ENCODE assay signal across 8 cellular contexts in genomic region chr13:112931028-112931934, GRCh38. TPM values are rescaled to one million over a fixed set of nuclear protein-coding genes. Genes with fewer than 3 reads are reported as not detected.
DNase-seq lines count a peak whose midpoint lies in the region; ATAC-seq, FAIRE-seq and TF ChIP-seq lines count a peak whose summit lies in the region.

No MANE protein-coding gene starts in this region.

- H3K9ac ChIP-seq in NT2/D1 (ENCODE audit: insufficient read length, low read depth) (peak overlapping the region; percentile 10), endothelial cell of umbilical vein (replicated peaks; ENCODE audit: extremely low read depth, insufficient read depth, low read length) (no peak overlapping the region)

- no peak overlapping the region for H3K27ac ChIP-seq in endothelial cell of umbilical vein (ENCODE audit: insufficient read depth, low read depth, low read length)
- H3K27ac ChIP-seq in vagina, result no peak overlapping the region
- no peak overlapping the region for H3K27ac ChIP-seq in CD8-positive, alpha-beta T cell (ENCODE audit: low read depth, low read length)

- no peak overlapping the region for H3K4me2 ChIP-seq in endothelial cell of umbilical vein (ENCODE audit: insufficient read depth, low read length)

- H3K4me3 ChIP-seq in NT2/D1 (ENCODE audit: insufficient read length, low read depth) (no peak overlapping the region), endothelial cell of umbilical vein (replicated peaks in 1 of 3; ENCODE audit: insufficient read depth in 1 of 3, low read depth in 1 of 3, low read length in 3 of 3) (no peak overlapping the region), vagina (no peak overlapping the region)
- no peak overlapping the region for H3K4me3 ChIP-seq in CD8-positive, alpha-beta T cell (ENCODE audit: low read depth, low read length)

- no peak overlapping the region for H3K4me3 Mint-ChIP-seq in neural crest cell
- H3K4me3 Mint-ChIP-seq in CD8-positive, alpha-beta T cell, result no peak overlapping the region

- H2AFZ ChIP-seq in endothelial cell of umbilical vein (ENCODE audit: low read depth, low read length), result no peak overlapping the region

- no peaks in the 10 kb centered on the region for H3K79me2 ChIP-seq in endothelial cell of umbilical vein (ENCODE audit: control insufficient read depth, insufficient read depth, low read length)

- H4K20me1 ChIP-seq in endothelial cell of umbilical vein (replicated peaks; ENCODE audit: control insufficient read depth, extremely low read depth, insufficient read depth, low read length), result no peaks in the 10 kb centered on the region

- dilution Hi-C loops in endothelial cell of umbilical vein (cut with MboI; ENCODE audit: extremely low pct_ligation_motif_present, low sequenced_read_pairs), result no loop called here

- no TSS peak for BruUV-seq in endothelial cell of umbilical vein (replicated peaks; lab: Mats Ljungman, UMichigan)

- CTCF ChIA-PET in endothelial cell of umbilical vein (lab: Charles Lee), result interaction anchor here (1.2 to 3.0 kb wide), 2 partner anchors 12 to 26 kb away, joined by 3 to 13 read pairs; no protein-coding TSS in a partner anchor
- CTCF ChIA-PET in CD8-positive, alpha-beta T cell (lab: Charles Lee), result interaction anchor here (2.0 kb wide), 1 partner anchor 12 kb away, joined by 7 read pairs; no protein-coding TSS in a partner anchor

- POLR2A ChIA-PET in endothelial cell of umbilical vein (lab: Charles Lee), result no interaction called here
- POLR2A ChIA-PET in CD8-positive, alpha-beta T cell (lab: Charles Lee), result no interaction called here

- no peaks in the 10 kb centered on the region for H3K36me3 ChIP-seq in NT2/D1 (ENCODE audit: insufficient read depth, insufficient read length, low read length)
- H3K36me3 ChIP-seq in endothelial cell of umbilical vein (ENCODE audit: control insufficient read depth in 2 of 2, extremely low read depth in 1 of 2, insufficient read depth in 2 of 2, low read length in 2 of 2), result no peaks in the 10 kb centered on the region
- H3K36me3 ChIP-seq in vagina, result no peaks in the 10 kb centered on the region
- H3K36me3 ChIP-seq in CD8-positive, alpha-beta T cell (ENCODE audit: insufficient read depth, low read length), result no peaks in the 10 kb centered on the region

- H3K9me1 ChIP-seq in endothelial cell of umbilical vein (replicated peaks; ENCODE audit: control insufficient read depth, extremely low read depth, insufficient read depth, low read length), result no peaks in the 10 kb centered on the region

- no peaks in the 10 kb centered on the region for H3K9me3 Mint-ChIP-seq in neural crest cell
- no peaks in the 10 kb centered on the region for H3K9me3 Mint-ChIP-seq in CD8-positive, alpha-beta T cell

- H3K4me1 ChIP-seq in NT2/D1 (ENCODE audit: insufficient read depth, insufficient read length) (peaks cover 5% of the 10 kb centered on the region), endothelial cell of umbilical vein (ENCODE audit: control insufficient read depth, extremely low read depth, insufficient read depth, low read length) (peaks cover 7% of the 10 kb centered on the region), vagina (peaks cover 15% of the 10 kb centered on the region)
- no peaks in the 10 kb centered on the region for H3K4me1 ChIP-seq in CD8-positive, alpha-beta T cell (ENCODE audit: insufficient read depth, low read length)

- peaks cover 7% of the 10 kb centered on the region for H3K4me1 Mint-ChIP-seq in neural crest cell
- peaks cover 4% of the 10 kb centered on the region for H3K4me1 Mint-ChIP-seq in CD8-positive, alpha-beta T cell (ENCODE audit: low read depth)

- FAIRE-seq in endothelial cell of umbilical vein (lab: Jason Lieb, UNC), result no peak

- H3K27ac Mint-ChIP-seq in neural crest cell (ENCODE audit: unreplicated experiment), result no peak overlapping the region
- H3K27ac Mint-ChIP-seq in CD8-positive, alpha-beta T cell, result no peak overlapping the region

- no peak for ATAC-seq in CD8-positive, alpha-beta T cell

- intact Hi-C loops in endothelial cell of umbilical vein (cut with micrococcal nuclease), result no loop called here
- intact Hi-C loops in vagina (cut with DNase I), result no loop called here
- intact Hi-C loops in CD8-positive, alpha-beta T cell (cut with DNase I, micrococcal nuclease), result no loop called here

- H3K36me3 Mint-ChIP-seq in neural crest cell (ENCODE audit: low read depth), result peaks cover 2% of the 10 kb centered on the region
- no peaks in the 10 kb centered on the region for H3K36me3 Mint-ChIP-seq in CD8-positive, alpha-beta T cell

- peak; percentile 65 for DNase-seq in DMS 273 (lab: John Stamatoyannopoulos, UW; ENCODE audit: unreplicated experiment)
- peak; percentile 77 for DNase-seq in HT1080 (ENCODE audit: low read depth)
- DNase-seq in NT2/D1 (ENCODE audit: low read depth, low spot score), result peak; percentile 56
- peak; percentile 10 for DNase-seq in endothelial cell of umbilical vein (ENCODE audit: low read depth, low spot score)
- peak; percentile 54 for DNase-seq in neural crest cell (ENCODE audit: low read depth, low spot score)
- no peak for DNase-seq in vagina (ENCODE audit: extremely low spot score in 2 of 2)
- DNase-seq in CD8-positive, alpha-beta T cell, result no peak
- no peak for DNase-seq in NAMALWA (ENCODE audit: low spot score)

- H3K27me3 Mint-ChIP-seq in neural crest cell (ENCODE audit: low read depth), result no peaks in the 10 kb centered on the region
- H3K27me3 Mint-ChIP-seq in CD8-positive, alpha-beta T cell (ENCODE audit: low read depth), result peaks cover 49% of the 10 kb centered on the region

- TF ChIP-seq CTCF in endothelial cell of umbilical vein (IDR thresholded peaks at IDR 0.05; ENCODE audit: extremely low read depth in 1 of 2, insufficient read depth in 1 of 2, low read depth in 1 of 2, low read length in 2 of 2) (peak; percentile 29 to 50), neural crest cell (conservative IDR thresholded peaks at IDR 0.05) (peak; percentile 69), vagina (IDR thresholded peaks at IDR 0.05) (peak in 1 of 3 experiments; percentile 10)
- no peak for TF ChIP-seq CTCF in CD8-positive, alpha-beta T cell (IDR thresholded peaks at IDR 0.05)

- TF ChIP-seq POLR2A in endothelial cell of umbilical vein (IDR thresholded peaks at IDR 0.05; ENCODE audit: low read depth, low read length) (no peak), vagina (IDR thresholded peaks at IDR 0.05) (no peak)

- H3K9me3 ChIP-seq in NT2/D1 (ENCODE audit: insufficient read depth, low read length), result no peaks in the 10 kb centered on the region
- no peaks in the 10 kb centered on the region for H3K9me3 ChIP-seq in endothelial cell of umbilical vein (replicated peaks; ENCODE audit: control insufficient read depth, insufficient read depth, low read length)
- H3K9me3 ChIP-seq in vagina, result no peaks in the 10 kb centered on the region
- no peaks in the 10 kb centered on the region for H3K9me3 ChIP-seq in CD8-positive, alpha-beta T cell (ENCODE audit: low read length)

- no peaks in the 10 kb centered on the region for H3K27me3 ChIP-seq in NT2/D1 (ENCODE audit: insufficient read depth, insufficient read length)
- peaks cover 27 to 39% of the 10 kb centered on the region in 2 experiments for H3K27me3 ChIP-seq in endothelial cell of umbilical vein (ENCODE audit: control insufficient read depth in 2 of 2, insufficient read depth in 2 of 2, low read length in 2 of 2)
- no peaks in the 10 kb centered on the region for H3K27me3 ChIP-seq in vagina
- no peaks in the 10 kb centered on the region for H3K27me3 ChIP-seq in CD8-positive, alpha-beta T cell (ENCODE audit: insufficient read depth, low read length)

TF ChIP-seq in endothelial cell of umbilical vein, 7 proteins besides CTCF, POLR2A, EP300 and RAD21:
- TF ChIP-seq FOS (IDR thresholded peaks at IDR 0.05; ENCODE audit: borderline replicate concordance, insufficient read depth, low read length), result no peak
- TF ChIP-seq JUN (IDR thresholded peaks at IDR 0.05; ENCODE audit: borderline replicate concordance, insufficient read depth, insufficient read length, low read depth), result no peak
- TF ChIP-seq GATA2 (IDR thresholded peaks at IDR 0.05; ENCODE audit: insufficient read depth, insufficient read length, low read depth, low read length), result no peak
- TF ChIP-seq EZH2 (IDR thresholded peaks at IDR 0.05; ENCODE audit: borderline replicate concordance, low read depth, low read length, severe bottlenecking), result no peak
- no peak for TF ChIP-seq MYC (IDR thresholded peaks at IDR 0.05; ENCODE audit: low read depth, low read length)
- no peak for TF ChIP-seq MAX (IDR thresholded peaks at IDR 0.05; ENCODE audit: insufficient read depth, insufficient read length)
- no peak for TF ChIP-seq POLR2AphosphoS5 (IDR thresholded peaks at IDR 0.05; ENCODE audit: insufficient read depth, low read depth, low read length)

RNA-seq across cellular contexts. Expression of gene MCF2L, which starts 37.7 kb away (rescaled TPM):
- 0.53 TPM in 1 of 2 replicates, not detected in the other for total RNA-seq in HT1080 (2014; rRNA removed; shearing (Covaris generic))
- polyA plus RNA-seq in HT1080 (2015; cell fraction: cytosol; rRNA removed), result 0.08 and 0.71 TPM in 2 replicates
- 0.22 and 0.31 TPM in 2 replicates for polyA plus RNA-seq in HT1080 (2015; cell fraction: nucleus; rRNA removed)
- total RNA-seq in endothelial cell of umbilical vein, result 0.58 TPM in 1 of 2 replicates, not detected in the other
- polyA plus RNA-seq in endothelial cell of umbilical vein, result 0.06 and 0.33 TPM in 2 replicates
- 0.06 and 0.12 TPM in 2 replicates for polyA plus RNA-seq in endothelial cell of umbilical vein (2011; cell fraction: cytosol; rRNA removed)
- 0.48 and 0.50 TPM in 2 replicates for polyA plus RNA-seq in endothelial cell of umbilical vein (2011; cell fraction: nucleus; rRNA removed)
- polyA plus RNA-seq in endothelial cell of umbilical vein (2012), result 0.57 TPM in 1 of 2 replicates, not detected in the other
- 0.29 TPM in 1 of 2 replicates, not detected in the other for polyA minus RNA-seq in endothelial cell of umbilical vein
- 19.8 TPM for polyA minus RNA-seq in endothelial cell of umbilical vein (2011; cell fraction: cytosol; rRNA and poly(A)+ RNA removed)
- polyA minus RNA-seq in endothelial cell of umbilical vein (2011; cell fraction: nucleus; rRNA and poly(A)+ RNA removed), result 0.29 and 0.38 TPM in 2 replicates
- 59.9 and 62.5 TPM in 2 replicates for total RNA-seq in neural crest cell
- 45.4 TPM for total RNA-seq in vagina
- 10 to 100 TPM; 13.7 to 15.0 TPM for total RNA-seq in CD8-positive, alpha-beta T cell

Comparison
In these comparisons a context has a peak if more than half of its experiments do, and no peak if none do; other contexts are left out.
1. DNase-seq: peak in DMS 273 (single experiment), HT1080 (single experiment), NT2/D1 (single experiment), endothelial cell of umbilical vein (single experiment) and neural crest cell (single experiment); none in vagina (0 of 2), CD8-positive, alpha-beta T cell (0 of 7) and NAMALWA (single experiment).